29 cellular contexts compared by ENCODE assay signal in genomic region chr1:221598122-221598521, GRCh38.
"Had no signal": no experiment of that assay in that cellular context is flagged by ENCODE, and none has a peak within 500 bp of the region (broad histone marks: within the 10 kb centered on the region; RNA-seq: fewer than 3 reads in every experiment).

No MANE protein-coding gene starts in this region.

- ATAC-seq: activated CD8-positive, alpha-beta T cell treated with anti-CD3 and anti-CD28 coated beads for 36 hours; activated naive CD8-positive, alpha-beta T cell treated with anti-CD3 and anti-CD28 coated beads, Interleukin-2, amount 50 U/mL, for 24 hours; sciatic nerve; SK-N-SH treated with all-trans-retinoic acid at 6 μM for 48 hours; stimulated activated effector memory CD8-positive, alpha-beta T cell treated with anti-CD3 and anti-CD28 coated beads, Interleukin-12 subunit alpha, Interleukin-12 subunit beta, amount 100 ng/mL, for 72 hours; T-helper 17 cell had no signal

- H3K36me3 Mint-ChIP-seq: activated naive CD4-positive, alpha-beta T cell treated with anti-CD3 and anti-CD28 coated beads, Interleukin-2, amount 50 U/mL, for 24 hours; memory B cell; naive B cell; stimulated activated effector memory CD8-positive, alpha-beta T cell treated with anti-CD3 and anti-CD28 coated beads, Interleukin-12 subunit alpha, Interleukin-12 subunit beta, amount 100 ng/mL, for 72 hours had no signal

- DNase-seq: activated CD4-positive, alpha-beta T cell treated with anti-CD3 and anti-CD28 coated beads for 1 hour; activated CD4-positive, alpha-beta T cell treated with anti-CD3 and anti-CD28 coated beads, Interleukin-2, amount 10 ng/mL, durations not matched to agents 7 days and 5 days; activated CD8-positive, alpha-beta T cell treated with anti-CD3 and anti-CD28 coated beads for 36 hours; activated naive CD8-positive, alpha-beta T cell treated with anti-CD3 and anti-CD28 coated beads, Interleukin-2, amount 50 U/mL, for 24 hours; activated T-cell treated with anti-CD3 and anti-CD28 coated beads, Interleukin-2, amount 50 U/mL, for 48 hours; dermis blood vessel endothelial cell; effector CD8-positive, alpha-beta T cell; glutamatergic neuron; kidney; naive B cell; nephron progenitor cell; retina; small intestine; stimulated activated CD4-positive, alpha-beta T cell treated with anti-CD3 and anti-CD28 coated beads, Interleukin-4, amount 100 ng/mL, for 24 hours; T-helper 17 cell; T1000; tibial artery had no signal

- H3K4me3 Mint-ChIP-seq: activated CD4-positive, alpha-beta T cell treated with anti-CD3 and anti-CD28 coated beads, Interleukin-2, amount 10 ng/mL, durations not matched to agents 7 days and 5 days; activated CD8-positive, alpha-beta T cell treated with anti-CD3 and anti-CD28 coated beads for 36 hours; activated naive CD4-positive, alpha-beta T cell treated with anti-CD3 and anti-CD28 coated beads, Interleukin-2, amount 50 U/mL, for 24 hours; activated naive CD8-positive, alpha-beta T cell treated with anti-CD3 and anti-CD28 coated beads, Interleukin-2, amount 50 U/mL, for 24 hours; central memory CD8-positive, alpha-beta T cell; memory B cell; naive B cell; nephron progenitor cell; stimulated activated effector memory CD8-positive, alpha-beta T cell treated with anti-CD3 and anti-CD28 coated beads, Interleukin-12 subunit alpha, Interleukin-12 subunit beta, amount 100 ng/mL, for 72 hours; stimulated activated naive CD8-positive, alpha-beta T cell treated with anti-CD3 and anti-CD28 coated beads, Interleukin-15, Interleukin-2, amounts not matched to agents 100 ng/mL and 50 ng/mL, for 24 hours; T-helper 17 cell had no signal

- H3K4me1 Mint-ChIP-seq: activated CD4-positive, alpha-beta T cell treated with anti-CD3 and anti-CD28 coated beads, Interleukin-2, amount 10 ng/mL, durations not matched to agents 7 days and 5 days; activated naive CD4-positive, alpha-beta T cell treated with anti-CD3 and anti-CD28 coated beads, Interleukin-2, amount 50 U/mL, for 24 hours; activated naive CD8-positive, alpha-beta T cell treated with anti-CD3 and anti-CD28 coated beads, Interleukin-2, amount 50 U/mL, for 24 hours; central memory CD8-positive, alpha-beta T cell; stimulated activated effector memory CD8-positive, alpha-beta T cell treated with anti-CD3 and anti-CD28 coated beads, Interleukin-12 subunit alpha, Interleukin-12 subunit beta, amount 100 ng/mL, for 72 hours had no signal

- H3K27me3 Mint-ChIP-seq: activated CD4-positive, alpha-beta T cell treated with anti-CD3 and anti-CD28 coated beads, Interleukin-2, amount 10 ng/mL, durations not matched to agents 7 days and 5 days; activated CD8-positive, alpha-beta T cell treated with anti-CD3 and anti-CD28 coated beads for 36 hours; activated naive CD4-positive, alpha-beta T cell treated with anti-CD3 and anti-CD28 coated beads, Interleukin-2, amount 50 U/mL, for 24 hours; activated naive CD8-positive, alpha-beta T cell treated with anti-CD3 and anti-CD28 coated beads, Interleukin-2, amount 50 U/mL, for 24 hours; central memory CD8-positive, alpha-beta T cell; progenitor cell of endocrine pancreas had no signal

- H3K27ac ChIP-seq: breast epithelium, hepatocyte, neutrophil, tibial artery had no signal

- H3K9me3 Mint-ChIP-seq: activated CD4-positive, alpha-beta T cell treated with anti-CD3 and anti-CD28 coated beads, Interleukin-2, amount 10 ng/mL, durations not matched to agents 7 days and 5 days; activated CD8-positive, alpha-beta T cell treated with anti-CD3 and anti-CD28 coated beads for 36 hours; activated naive CD4-positive, alpha-beta T cell treated with anti-CD3 and anti-CD28 coated beads, Interleukin-2, amount 50 U/mL, for 24 hours; activated naive CD8-positive, alpha-beta T cell treated with anti-CD3 and anti-CD28 coated beads, Interleukin-2, amount 50 U/mL, for 24 hours; activated T-helper 2 cell treated with anti-CD3 and anti-CD28 coated beads, Interferon-gamma antibody, Interleukin-2, Interleukin-4, amounts not matched to agents 10 μg/mL and 5 μg/mL and 100 μg/mL, durations not matched to agents 14 hours and 24 hours and 36 hours; central memory CD8-positive, alpha-beta T cell; memory B cell; naive B cell; nephron progenitor cell; stimulated activated effector memory CD8-positive, alpha-beta T cell treated with anti-CD3 and anti-CD28 coated beads, Interleukin-12 subunit alpha, Interleukin-12 subunit beta, amount 100 ng/mL, for 72 hours; stimulated activated naive CD8-positive, alpha-beta T cell treated with anti-CD3 and anti-CD28 coated beads, Interleukin-15, Interleukin-2, amounts not matched to agents 100 ng/mL and 50 ng/mL, for 24 hours had no signal

- H3K27ac Mint-ChIP-seq: activated CD4-positive, alpha-beta T cell treated with anti-CD3 and anti-CD28 coated beads, Interleukin-2, amount 10 ng/mL, durations not matched to agents 7 days and 5 days; activated CD8-positive, alpha-beta T cell treated with anti-CD3 and anti-CD28 coated beads for 36 hours; activated naive CD4-positive, alpha-beta T cell treated with anti-CD3 and anti-CD28 coated beads, Interleukin-2, amount 50 U/mL, for 24 hours; activated naive CD8-positive, alpha-beta T cell treated with anti-CD3 and anti-CD28 coated beads, Interleukin-2, amount 50 U/mL, for 24 hours; activated T-helper 2 cell treated with anti-CD3 and anti-CD28 coated beads, Interferon-gamma antibody, Interleukin-2, Interleukin-4, amounts not matched to agents 10 μg/mL and 5 μg/mL and 100 μg/mL, durations not matched to agents 14 hours and 24 hours and 36 hours; memory B cell; naive B cell; nephron progenitor cell; progenitor cell of endocrine pancreas; stimulated activated effector memory CD8-positive, alpha-beta T cell treated with anti-CD3 and anti-CD28 coated beads, Interleukin-12 subunit alpha, Interleukin-12 subunit beta, amount 100 ng/mL, for 72 hours; stimulated activated naive CD8-positive, alpha-beta T cell treated with anti-CD3 and anti-CD28 coated beads, Interleukin-15, Interleukin-2, amounts not matched to agents 100 ng/mL and 50 ng/mL, for 24 hours; T-helper 17 cell had no signal
